In genomic region chr15:63156086-63156707, GRCh38 we compare ENCODE assay signal across 8 cellular contexts. TPM values are rescaled to one million over a fixed set of nuclear protein-coding genes. Genes with fewer than 3 reads are reported as not detected.
DNase-seq lines count a peak whose midpoint lies in the region.

No MANE protein-coding gene starts in this region.

- peak overlapping the region; percentile 100 for H3K27ac Mint-ChIP-seq in activated CD4-positive, alpha-beta T cell treated with anti-CD3 and anti-CD28 coated beads, Interleukin-2, amount 10 ng/mL, durations not matched to agents 24 days and 14 days
- H3K27ac Mint-ChIP-seq in activated T-helper 1 cell treated with anti-CD3 and anti-CD28 coated beads, Interleukin-12 subunit alpha, Interleukin-12 subunit beta, Interleukin-2, Interleukin-4 antibody, amounts not matched to agents 30 ng/mL and 10 ng/mL and 1 ng/mL, durations not matched to agents 14 hours and 24 hours and 36 hours, result peak overlapping the region; percentile 98

- no peaks in the 10 kb centered on the region; the same call in 1 of the 2 replicates for H3K36me3 ChIP-seq in iPS DF 6.9 (ENCODE audit: control insufficient read depth, insufficient read depth, low read length)

- no peaks in the 10 kb centered on the region for H3K4me1 ChIP-seq in iPS DF 6.9 (ENCODE audit: control insufficient read depth, insufficient read depth, low read length)

- peaks cover 21% of the 10 kb centered on the region for H3K4me1 Mint-ChIP-seq in activated CD4-positive, alpha-beta T cell treated with anti-CD3 and anti-CD28 coated beads, Interleukin-2, amount 10 ng/mL, durations not matched to agents 24 days and 14 days
- peaks cover 25% of the 10 kb centered on the region for H3K4me1 Mint-ChIP-seq in activated T-helper 1 cell treated with anti-CD3 and anti-CD28 coated beads, Interleukin-12 subunit alpha, Interleukin-12 subunit beta, Interleukin-2, Interleukin-4 antibody, amounts not matched to agents 30 ng/mL and 10 ng/mL and 1 ng/mL, durations not matched to agents 14 hours and 24 hours and 36 hours (ENCODE audit: low read depth)

- intact Hi-C loops in activated CD4-positive, alpha-beta T cell treated with anti-CD3 and anti-CD28 coated beads, Interleukin-2, amount 10 ng/mL, durations not matched to agents 24 days and 14 days (cut with micrococcal nuclease), result loop anchor here (2.0 to 5.0 kb wide), 4 partner anchors 33 to 246 kb away; partner anchors contain the start of genes APH1B and RAB8B
- intact Hi-C loops in activated T-helper 1 cell treated with anti-CD3 and anti-CD28 coated beads, Interleukin-12 subunit alpha, Interleukin-12 subunit beta, Interleukin-2, Interleukin-4 antibody, amounts not matched to agents 30 ng/mL and 10 ng/mL and 1 ng/mL, durations not matched to agents 14 hours and 24 hours and 36 hours (cut with micrococcal nuclease), result loop anchor here (2.0 to 10.0 kb wide), 3 partner anchors 57 to 249 kb away; partner anchors contain the start of gene APH1B

- no peaks in the 10 kb centered on the region for H3K27me3 Mint-ChIP-seq in activated CD4-positive, alpha-beta T cell treated with anti-CD3 and anti-CD28 coated beads, Interleukin-2, amount 10 ng/mL, durations not matched to agents 24 days and 14 days
- H3K27me3 Mint-ChIP-seq in activated T-helper 1 cell treated with anti-CD3 and anti-CD28 coated beads, Interleukin-12 subunit alpha, Interleukin-12 subunit beta, Interleukin-2, Interleukin-4 antibody, amounts not matched to agents 30 ng/mL and 10 ng/mL and 1 ng/mL, durations not matched to agents 14 hours and 24 hours and 36 hours (ENCODE audit: insufficient read depth), result no peaks in the 10 kb centered on the region

- H3K27ac ChIP-seq in iPS DF 6.9 (ENCODE audit: low read length), result no peak overlapping the region
- peak overlapping the region in 20 of 21 experiments; percentile 80 to 99 (median 96) for H3K27ac ChIP-seq in skin epidermis

- no peaks in the 10 kb centered on the region for H3K9me3 ChIP-seq in iPS DF 6.9 (ENCODE audit: control insufficient read depth, insufficient read depth, low read length)

- H3K9me3 Mint-ChIP-seq in activated CD4-positive, alpha-beta T cell treated with anti-CD3 and anti-CD28 coated beads, Interleukin-2, amount 10 ng/mL, durations not matched to agents 24 days and 14 days, result no peaks in the 10 kb centered on the region
- H3K9me3 Mint-ChIP-seq in activated T-helper 1 cell treated with anti-CD3 and anti-CD28 coated beads, Interleukin-12 subunit alpha, Interleukin-12 subunit beta, Interleukin-2, Interleukin-4 antibody, amounts not matched to agents 30 ng/mL and 10 ng/mL and 1 ng/mL, durations not matched to agents 14 hours and 24 hours and 36 hours, result no peaks in the 10 kb centered on the region

- peaks cover 36% of the 10 kb centered on the region for H3K36me3 Mint-ChIP-seq in activated CD4-positive, alpha-beta T cell treated with anti-CD3 and anti-CD28 coated beads, Interleukin-2, amount 10 ng/mL, durations not matched to agents 24 days and 14 days (ENCODE audit: low read depth)
- peaks cover 24% of the 10 kb centered on the region for H3K36me3 Mint-ChIP-seq in activated T-helper 1 cell treated with anti-CD3 and anti-CD28 coated beads, Interleukin-12 subunit alpha, Interleukin-12 subunit beta, Interleukin-2, Interleukin-4 antibody, amounts not matched to agents 30 ng/mL and 10 ng/mL and 1 ng/mL, durations not matched to agents 14 hours and 24 hours and 36 hours (ENCODE audit: low read depth)

- H3K4me3 Mint-ChIP-seq in activated CD4-positive, alpha-beta T cell treated with anti-CD3 and anti-CD28 coated beads, Interleukin-2, amount 10 ng/mL, durations not matched to agents 24 days and 14 days, result peak overlapping the region; percentile 100
- peak overlapping the region; percentile 98 for H3K4me3 Mint-ChIP-seq in activated T-helper 1 cell treated with anti-CD3 and anti-CD28 coated beads, Interleukin-12 subunit alpha, Interleukin-12 subunit beta, Interleukin-2, Interleukin-4 antibody, amounts not matched to agents 30 ng/mL and 10 ng/mL and 1 ng/mL, durations not matched to agents 14 hours and 24 hours and 36 hours

- peak overlapping the region; percentile 63; the same call in 1 of the 2 replicates for H3K4me3 ChIP-seq in iPS DF 6.9 (ENCODE audit: low read length)
- H3K4me3 ChIP-seq in skin epidermis, result peak overlapping the region; percentile 47 to 94 (median 73)

- no peaks in the 10 kb centered on the region for H3K27me3 ChIP-seq in iPS DF 6.9 (ENCODE audit: control insufficient read depth, insufficient read depth, low read length)

- WGBS in iPS DF 6.9 (ENCODE audit: insufficient coverage, insufficient read length), result no CpG with 5 or more reads among the region's 10 CpGs

- DNase-seq in activated CD4-positive, alpha-beta T cell treated with anti-CD3 and anti-CD28 coated beads, Interleukin-2, amount 10 ng/mL, durations not matched to agents 24 days and 14 days, result no peak
- no peak for DNase-seq in activated CD4-positive, alpha-beta T cell treated with anti-CD3 and anti-CD28 coated beads for 4 hours
- no peak for DNase-seq in activated T-helper 1 cell treated with anti-CD3 and anti-CD28 coated beads, Interleukin-12 subunit alpha, Interleukin-12 subunit beta, Interleukin-2, Interleukin-4 antibody, amounts not matched to agents 30 ng/mL and 10 ng/mL and 1 ng/mL, durations not matched to agents 14 hours and 24 hours and 36 hours (ENCODE audit: low spot score)
- DNase-seq in iPS DF 6.9 (ENCODE audit: low read depth, low spot score), result no peak
- no peak for DNase-seq in ureter (ENCODE audit: low spot score)
- no peak for DNase-seq in SIG-M5 (lab: John Stamatoyannopoulos, UW)
- DNase-seq in cerebellar nuclear complex (lab: John Stamatoyannopoulos, UW), result no peak

RNA-seq across cellular contexts. Expression of gene RPS27L, which starts 1.1 kb away (rescaled TPM):
- total RNA-seq in activated CD4-positive, alpha-beta T cell treated with anti-CD3 and anti-CD28 coated beads, Interleukin-2, amount 10 ng/mL, durations not matched to agents 24 days and 14 days, result 167 and 179 TPM in 2 replicates
- 163 and 164 TPM in 2 replicates for total RNA-seq in activated T-helper 1 cell treated with anti-CD3 and anti-CD28 coated beads, Interleukin-12 subunit alpha, Interleukin-12 subunit beta, Interleukin-2, Interleukin-4 antibody, amounts not matched to agents 30 ng/mL and 10 ng/mL and 1 ng/mL, durations not matched to agents 14 hours and 24 hours and 36 hours
- 111 TPM for total RNA-seq in ureter

RNA-seq across cellular contexts. Expression of gene RAB8B, which starts 33.2 kb away (rescaled TPM):
- total RNA-seq in activated CD4-positive, alpha-beta T cell treated with anti-CD3 and anti-CD28 coated beads, Interleukin-2, amount 10 ng/mL, durations not matched to agents 24 days and 14 days, result 186 and 187 TPM in 2 replicates
- total RNA-seq in activated T-helper 1 cell treated with anti-CD3 and anti-CD28 coated beads, Interleukin-12 subunit alpha, Interleukin-12 subunit beta, Interleukin-2, Interleukin-4 antibody, amounts not matched to agents 30 ng/mL and 10 ng/mL and 1 ng/mL, durations not matched to agents 14 hours and 24 hours and 36 hours, result 135 and 149 TPM in 2 replicates
- 54.1 TPM for total RNA-seq in ureter

RNA-seq across cellular contexts. Expression of gene LACTB, which starts 34.5 kb away (rescaled TPM):
- 15.7 and 18.1 TPM in 2 replicates for total RNA-seq in activated CD4-positive, alpha-beta T cell treated with anti-CD3 and anti-CD28 coated beads, Interleukin-2, amount 10 ng/mL, durations not matched to agents 24 days and 14 days
- 13.7 and 15.1 TPM in 2 replicates for total RNA-seq in activated T-helper 1 cell treated with anti-CD3 and anti-CD28 coated beads, Interleukin-12 subunit alpha, Interleukin-12 subunit beta, Interleukin-2, Interleukin-4 antibody, amounts not matched to agents 30 ng/mL and 10 ng/mL and 1 ng/mL, durations not matched to agents 14 hours and 24 hours and 36 hours
- 12.4 TPM for total RNA-seq in ureter
